1 cellular context compared by ENCODE assay signal in genomic region chr3:52265387-52265786, GRCh38.
TF ChIP-seq lines count a peak whose summit lies in the region.

No MANE protein-coding gene starts in this region.

TF ChIP-seq in GM23338, 12 proteins besides CTCF, POLR2A, EP300 and RAD21:
- TF ChIP-seq EZH2phosphoT487 (IDR thresholded peaks at IDR 0.05; ENCODE audit: unreplicated experiment) (no peak), ETS1 (IDR thresholded peaks at IDR 0.05) (no peak), STAT1 (IDR thresholded peaks at IDR 0.05; ENCODE audit: unreplicated experiment) (no peak), ZNF462 (CRISPR knock-in tag; IDR thresholded peaks at IDR 0.05) (no peak), POLR2AphosphoS5 (IDR thresholded peaks at IDR 0.05; ENCODE audit: low read depth) (no peak), EZH2 (IDR thresholded peaks at IDR 0.05; ENCODE audit: low read depth, unreplicated experiment) (no peak), ZNF331 (CRISPR knock-in tag; IDR thresholded peaks at IDR 0.05; ENCODE audit: low read depth) (no peak), CREB1 (CRISPR knock-in tag; IDR thresholded peaks at IDR 0.05; ENCODE audit: low read depth) (no peak), NANOG (IDR thresholded peaks at IDR 0.05; ENCODE audit: borderline replicate concordance) (no peak), ZNF114 (CRISPR knock-in tag; IDR thresholded peaks at IDR 0.05) (no peak), REST (IDR thresholded peaks at IDR 0.05; ENCODE audit: unreplicated experiment) (no peak), JUNB (IDR thresholded peaks at IDR 0.05; ENCODE audit: unreplicated experiment) (no peak)
